In genomic region chr15:31128919-31129768, GRCh38 we compare ENCODE assay signal across 8 cellular contexts. TPM values are rescaled to one million over a fixed set of nuclear protein-coding genes. Genes with fewer than 3 reads are reported as not detected.
DNase-seq lines count a peak whose midpoint lies in the region; ATAC-seq and TF ChIP-seq lines count a peak whose summit lies in the region.

No MANE protein-coding gene starts in this region.

- CTCF ChIA-PET in activated CD8-positive, alpha-beta T cell treated with anti-CD3 and anti-CD28 coated beads for 36 hours (lab: Charles Lee), result interaction anchor here (0.6 to 4.9 kb wide), 67 partner anchors 9 to 378 kb away, joined by 3 to 54 read pairs (median 4); partner anchors contain the start of genes FAN1, MTMR10 and TRPM1

- TF ChIP-seq CTCF in GM20000 (IDR thresholded peaks at IDR 0.05; ENCODE audit: extremely low read depth, missing control alignments), result peak; percentile 98
- peak; percentile 97 for TF ChIP-seq CTCF in activated CD8-positive, alpha-beta T cell treated with anti-CD3 and anti-CD28 coated beads for 36 hours (IDR thresholded peaks at IDR 0.05)

- no peaks in the 10 kb centered on the region for H3K9me3 Mint-ChIP-seq in activated CD8-positive, alpha-beta T cell treated with anti-CD3 and anti-CD28 coated beads for 36 hours

- peak; percentile 45 to 63 for DNase-seq in AML-193 (lab: John Stamatoyannopoulos, UW)
- DNase-seq in GM20000 (ENCODE audit: low spot score), result peak; percentile 73
- DNase-seq in NCI-H69 (lab: John Stamatoyannopoulos, UW), result peak; percentile 73
- peak; percentile 86 for DNase-seq in activated CD8-positive, alpha-beta T cell treated with anti-CD3 and anti-CD28 coated beads for 36 hours
- peak; percentile 83 for DNase-seq in ecto neural progenitor cell (ENCODE audit: low spot score)
- DNase-seq in lung microvascular endothelial cell (ENCODE audit: low read depth in 2 of 2), result peak; percentile 71 to 80
- peak; percentile 68 for DNase-seq in stimulated activated CD8-positive, alpha-beta memory T cell treated with anti-CD3 and anti-CD28 coated beads, Interleukin-12 subunit alpha, Interleukin-12 subunit beta, amount 100 ng/mL, for 1 hour (ENCODE audit: low read depth)

- no peaks in the 10 kb centered on the region for H3K27me3 Mint-ChIP-seq in activated CD8-positive, alpha-beta T cell treated with anti-CD3 and anti-CD28 coated beads for 36 hours

- H3K4me3 Mint-ChIP-seq in activated CD8-positive, alpha-beta T cell treated with anti-CD3 and anti-CD28 coated beads for 36 hours, result no peak overlapping the region

- H3K27ac Mint-ChIP-seq in activated CD8-positive, alpha-beta T cell treated with anti-CD3 and anti-CD28 coated beads for 36 hours, result no peak overlapping the region

- no peaks in the 10 kb centered on the region for H3K36me3 Mint-ChIP-seq in activated CD8-positive, alpha-beta T cell treated with anti-CD3 and anti-CD28 coated beads for 36 hours (ENCODE audit: low read depth)

- peak; percentile 86 for ATAC-seq in activated CD8-positive, alpha-beta T cell treated with anti-CD3 and anti-CD28 coated beads for 36 hours
- no peak for ATAC-seq in GM18907 (IDR thresholded peaks at IDR 0.05; ENCODE audit: unreplicated experiment)

- intact Hi-C loops in activated CD8-positive, alpha-beta T cell treated with anti-CD3 and anti-CD28 coated beads for 36 hours (cut with micrococcal nuclease), result loop anchor here (10.0 kb wide), 2 partner anchors 84 to 334 kb away; no protein-coding TSS in a partner anchor

- POLR2A ChIA-PET in activated CD8-positive, alpha-beta T cell treated with anti-CD3 and anti-CD28 coated beads for 36 hours (lab: Charles Lee), result interaction anchor here (0.6 kb wide), 1 partner anchor 183 kb away, joined by 3 read pairs; no protein-coding TSS in a partner anchor

- no peaks in the 10 kb centered on the region for H3K4me1 Mint-ChIP-seq in activated CD8-positive, alpha-beta T cell treated with anti-CD3 and anti-CD28 coated beads for 36 hours (ENCODE audit: low read depth)

RNA-seq across cellular contexts. Expression of gene TRPM1, which starts 27.6 kb away (rescaled TPM):
- not detected for total RNA-seq in activated CD8-positive, alpha-beta T cell treated with anti-CD3 and anti-CD28 coated beads for 36 hours
- total RNA-seq in lung microvascular endothelial cell, result 0.20 TPM in 1 of 2 replicates, not detected in the other
